ENCODE assay signal across 16 cellular contexts in genomic region chr10:36872702-36873393, GRCh38.
A peak's percentile ranks its signal among the peaks of the same experiment; 100 is the strongest.
DNase-seq lines count a peak whose midpoint lies in the region; ATAC-seq lines count a peak whose summit lies in the region.
"Had no signal": no experiment of that assay in that cellular context is flagged by ENCODE, and none has a peak within 500 bp of the region (broad histone marks: within the 10 kb centered on the region; RNA-seq: fewer than 3 reads in every experiment).

No MANE protein-coding gene starts in this region.

- DNase-seq in foreskin melanocyte (no peak), NCI-H187 treated with DMSO at 0.1 percent for 48 hours (lab: John Stamatoyannopoulos, UW) (no peak), sciatic nerve (ENCODE audit: low spot score) (no peak)
- DNase-seq in activated T-helper 1 cell treated with anti-CD3 and anti-CD28 coated beads, Interleukin-12 subunit alpha, Interleukin-12 subunit beta, Interleukin-2, Interleukin-4 antibody, amounts not matched to agents 30 ng/mL and 10 ng/mL and 1 ng/mL, durations not matched to agents 14 hours and 24 hours and 36 hours (ENCODE audit: low spot score): no peak
- DNase-seq: activated CD8-positive, alpha-beta T cell treated with anti-CD3 and anti-CD28 coated beads for 36 hours; DMS 273 treated with DMSO at 0.1 percent for 48 hours; NCI-H2227 treated with DMSO at 0.1 percent for 48 hours; occipital lobe; T-helper 2 cell; upper lobe of left lung had no signal

- no peak overlapping the region for H3K4me3 Mint-ChIP-seq in activated T-helper 1 cell treated with anti-CD3 and anti-CD28 coated beads, Interleukin-12 subunit alpha, Interleukin-12 subunit beta, Interleukin-2, Interleukin-4 antibody, amounts not matched to agents 30 ng/mL and 10 ng/mL and 1 ng/mL, durations not matched to agents 14 hours and 24 hours and 36 hours
- H3K4me3 Mint-ChIP-seq: activated CD8-positive, alpha-beta T cell treated with anti-CD3 and anti-CD28 coated beads for 36 hours; central memory CD8-positive, alpha-beta T cell had no signal

- no peaks in the 10 kb centered on the region for H3K9me3 Mint-ChIP-seq in activated T-helper 1 cell treated with anti-CD3 and anti-CD28 coated beads, Interleukin-12 subunit alpha, Interleukin-12 subunit beta, Interleukin-2, Interleukin-4 antibody, amounts not matched to agents 30 ng/mL and 10 ng/mL and 1 ng/mL, durations not matched to agents 14 hours and 24 hours and 36 hours
- H3K9me3 Mint-ChIP-seq: activated CD8-positive, alpha-beta T cell treated with anti-CD3 and anti-CD28 coated beads for 36 hours; activated naive CD4-positive, alpha-beta T cell treated with anti-CD3 and anti-CD28 coated beads, Interleukin-2, amount 50 U/mL, for 72 hours; central memory CD8-positive, alpha-beta T cell had no signal

- no peak overlapping the region for H3K27ac Mint-ChIP-seq in activated T-helper 1 cell treated with anti-CD3 and anti-CD28 coated beads, Interleukin-12 subunit alpha, Interleukin-12 subunit beta, Interleukin-2, Interleukin-4 antibody, amounts not matched to agents 30 ng/mL and 10 ng/mL and 1 ng/mL, durations not matched to agents 14 hours and 24 hours and 36 hours
- H3K27ac Mint-ChIP-seq: activated CD8-positive, alpha-beta T cell treated with anti-CD3 and anti-CD28 coated beads for 36 hours; activated naive CD4-positive, alpha-beta T cell treated with anti-CD3 and anti-CD28 coated beads, Interleukin-2, amount 50 U/mL, for 72 hours had no signal

- no peaks in the 10 kb centered on the region for H3K27me3 Mint-ChIP-seq in activated T-helper 1 cell treated with anti-CD3 and anti-CD28 coated beads, Interleukin-12 subunit alpha, Interleukin-12 subunit beta, Interleukin-2, Interleukin-4 antibody, amounts not matched to agents 30 ng/mL and 10 ng/mL and 1 ng/mL, durations not matched to agents 14 hours and 24 hours and 36 hours (ENCODE audit: insufficient read depth)
- H3K27me3 Mint-ChIP-seq: activated CD8-positive, alpha-beta T cell treated with anti-CD3 and anti-CD28 coated beads for 36 hours; central memory CD8-positive, alpha-beta T cell had no signal

- peak; percentile 78 for ATAC-seq in GM18502 (IDR thresholded peaks at IDR 0.05; ENCODE audit: poor library complexity, unreplicated experiment)
- peak; percentile 55 for ATAC-seq in GM19455 (IDR thresholded peaks at IDR 0.05; ENCODE audit: unreplicated experiment)
- ATAC-seq in HG02852 (IDR thresholded peaks at IDR 0.05; ENCODE audit: unreplicated experiment): peak; percentile 79
- ATAC-seq in HG03457 (IDR thresholded peaks at IDR 0.05; ENCODE audit: unreplicated experiment): peak; percentile 91
- no peak for ATAC-seq in sciatic nerve
- ATAC-seq: activated CD8-positive, alpha-beta T cell treated with anti-CD3 and anti-CD28 coated beads for 36 hours; activated naive CD4-positive, alpha-beta T cell treated with anti-CD3 and anti-CD28 coated beads, Interleukin-2, amount 50 U/mL, for 72 hours had no signal

- H3K4me1 Mint-ChIP-seq in activated T-helper 1 cell treated with anti-CD3 and anti-CD28 coated beads, Interleukin-12 subunit alpha, Interleukin-12 subunit beta, Interleukin-2, Interleukin-4 antibody, amounts not matched to agents 30 ng/mL and 10 ng/mL and 1 ng/mL, durations not matched to agents 14 hours and 24 hours and 36 hours (ENCODE audit: low read depth): no peaks in the 10 kb centered on the region
- H3K4me1 Mint-ChIP-seq: central memory CD8-positive, alpha-beta T cell had no signal

- intact Hi-C loops in activated T-helper 1 cell treated with anti-CD3 and anti-CD28 coated beads, Interleukin-12 subunit alpha, Interleukin-12 subunit beta, Interleukin-2, Interleukin-4 antibody, amounts not matched to agents 30 ng/mL and 10 ng/mL and 1 ng/mL, durations not matched to agents 14 hours and 24 hours and 36 hours (cut with micrococcal nuclease): no loop called here
- intact Hi-C loops in sciatic nerve (cut with DNase I): no loop called here

- H3K36me3 Mint-ChIP-seq in activated T-helper 1 cell treated with anti-CD3 and anti-CD28 coated beads, Interleukin-12 subunit alpha, Interleukin-12 subunit beta, Interleukin-2, Interleukin-4 antibody, amounts not matched to agents 30 ng/mL and 10 ng/mL and 1 ng/mL, durations not matched to agents 14 hours and 24 hours and 36 hours (ENCODE audit: low read depth): no peaks in the 10 kb centered on the region
- H3K36me3 Mint-ChIP-seq: activated naive CD4-positive, alpha-beta T cell treated with anti-CD3 and anti-CD28 coated beads, Interleukin-2, amount 50 U/mL, for 72 hours had no signal
